Comparison of ENCODE assay signal across 8 cellular contexts in the genomic region with DNA sequence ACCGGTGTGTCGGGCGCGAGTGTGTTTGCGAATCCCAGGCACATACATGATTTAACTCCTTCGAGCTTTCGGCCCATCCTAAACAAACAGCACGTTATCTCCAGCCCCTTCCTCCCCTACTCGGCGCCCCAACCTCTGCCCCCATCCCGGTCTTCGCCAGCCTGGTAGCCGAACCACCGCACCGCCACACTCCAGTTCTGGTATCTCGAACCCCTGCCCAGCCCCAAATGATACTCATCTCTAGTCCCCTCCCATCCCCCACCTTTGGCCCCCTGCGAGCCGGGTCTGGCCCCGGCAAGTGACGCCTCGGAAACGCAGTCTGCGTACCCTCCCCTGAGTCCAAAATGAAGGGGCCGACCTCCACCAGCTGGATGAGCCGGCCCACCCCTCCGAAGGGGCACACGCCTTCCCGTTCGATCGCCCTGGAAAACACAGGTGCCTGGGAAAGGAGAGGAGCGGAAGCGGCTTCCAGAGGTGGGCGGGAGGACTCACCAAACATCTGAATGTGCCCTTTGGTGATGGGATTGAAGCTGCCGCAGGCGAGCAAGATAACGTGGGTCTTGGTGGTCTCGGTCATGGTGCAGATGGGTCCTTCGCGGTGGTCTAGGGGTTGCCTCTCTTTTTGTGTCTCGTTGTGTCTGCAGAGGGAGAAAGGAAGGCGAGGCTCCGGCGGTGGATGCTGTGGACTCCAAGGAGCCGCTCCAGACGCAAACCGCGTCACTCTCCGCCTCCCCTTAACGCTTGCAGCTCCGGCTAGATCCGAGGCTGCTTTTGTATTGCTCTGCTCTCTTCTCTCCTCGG. TPM values are rescaled to one million over a fixed set of nuclear protein-coding genes. Genes with fewer than 3 reads are reported as not detected.
A peak's percentile ranks its signal among the peaks of the same experiment; 100 is the strongest.
DNase-seq lines count a peak whose midpoint lies in the region; ATAC-seq and TF ChIP-seq lines count a peak whose summit lies in the region.

A gene (minus strand): TSS at position 690 of the 801 bp plus-strand sequence. CDS start 113 bp downstream, at position 577.

- H3K27ac ChIP-seq in left lung (no peak within 1 kb of the TSS), testis (peak within 1 kb of the TSS; percentile 31 to 52)

- DNase-seq in Daoy (ENCODE audit: low read depth) (peak; percentile 47), NCI-H2171 (lab: John Stamatoyannopoulos, UW) (peak; percentile 62), cerebellar cortex (ENCODE audit: low spot score) (peak; percentile 89), left lung (peak in 1 of 2 donors; percentile 76), testis (peak; percentile 85), GDM1 (lab: John Stamatoyannopoulos, UW) (no peak)

- H3K36me3 ChIP-seq in left lung, result no peaks in the 10 kb centered on the region
- no peaks in the 10 kb centered on the region for H3K36me3 ChIP-seq in testis (ENCODE audit: low read depth, missing control alignments)

- 1 to 2% methylated on average over 48 to 52 of the region's 52 CpGs for WGBS in testis, 2 donors

- H3K4me1 ChIP-seq in left lung (peaks cover 10 to 19% of the 10 kb centered on the region in 2 donors), testis (peaks cover 4% of the 10 kb centered on the region)

- peak; percentile 63 for ATAC-seq in left lung
- ATAC-seq in GM18511 (IDR thresholded peaks at IDR 0.05; ENCODE audit: unreplicated experiment), result no peak
- ATAC-seq in GM18502 (IDR thresholded peaks at IDR 0.05; ENCODE audit: poor library complexity, unreplicated experiment), result no peak

- no peaks in the 10 kb centered on the region for H3K9me3 ChIP-seq in left lung
- H3K9me3 ChIP-seq in testis, result no peaks in the 10 kb centered on the region

- H3K27me3 ChIP-seq in left lung, result peaks cover 39 to 99% of the 10 kb centered on the region in 2 donors
- no peaks in the 10 kb centered on the region for H3K27me3 ChIP-seq in testis

- no peak for TF ChIP-seq POLR2A in testis (IDR thresholded peaks at IDR 0.05)

- TF ChIP-seq CTCF in left lung (IDR thresholded peaks at IDR 0.05), result no peak
- TF ChIP-seq CTCF in testis (IDR thresholded peaks at IDR 0.05), result no peak

- intact Hi-C loops in left lung (cut with DNase I), result no loop called here
- intact Hi-C loops in testis (cut with DNase I; ENCODE audit: low total_unique reads), result no loop called here

- H3K4me3 ChIP-seq in left lung (peak within 1 kb of the TSS; percentile 8 to 19), testis (peak within 1 kb of the TSS; percentile 50 to 71)

RNA-seq across cellular contexts. Expression of the gene that starts here (rescaled TPM):
- 3.0 and 3.6 TPM in 2 replicates for total RNA-seq in Daoy (2014; rRNA removed; shearing (Covaris generic))
- total RNA-seq in left lung, result 1 to 10 TPM; 1.1 to 1.5 TPM
- 10 to 100 TPM; 45.7 to 52.0 TPM for total RNA-seq in testis
- polyA plus RNA-seq in testis (ENCODE audit: insufficient read depth, low read depth, low replicate concordance), result 23.6 TPM

Comparison
In these comparisons a context has a peak if more than half of its experiments do, and no peak if none do; other contexts are left out.
1. RNA of the gene that starts here (total RNA-seq): 45.7 to 52.0 TPM in testis; 3.0 to 3.6 TPM in Daoy and 1.1 to 1.5 TPM in left lung; every median in the first group is over 10 times any median in the second.
2. H3K27ac ChIP-seq: peak in testis (2 of 2); none in left lung (0 of 2).